Comparison of ENCODE assay signal across 8 cellular contexts in the genomic region with DNA sequence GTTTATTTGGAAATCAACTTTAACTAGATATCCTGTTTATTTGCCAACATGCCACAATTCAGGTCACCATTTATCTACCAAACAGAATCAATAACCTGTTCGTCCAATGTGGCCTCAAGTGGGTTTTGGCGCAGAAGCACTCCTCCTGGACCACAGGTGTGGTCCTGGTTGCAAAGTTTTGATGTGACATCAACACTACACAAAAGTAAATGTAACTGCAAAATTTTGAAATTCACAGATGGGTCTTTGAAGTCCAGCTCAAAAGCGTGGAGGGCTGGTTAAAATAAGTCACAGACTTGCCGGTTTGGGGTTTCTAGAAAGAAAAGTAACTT. TPM values are rescaled to one million over a fixed set of nuclear protein-coding genes. Genes with fewer than 3 reads are reported as not detected.
DNase-seq lines count a peak whose midpoint lies in the region; ATAC-seq and TF ChIP-seq lines count a peak whose summit lies in the region.

No MANE protein-coding gene starts in this region.

- ATAC-seq in HG03025 (IDR thresholded peaks at IDR 0.05; ENCODE audit: low FRiP score, unreplicated experiment) (peak; percentile 0), GM18868 (IDR thresholded peaks at IDR 0.05; ENCODE audit: unreplicated experiment) (no peak), HG03039 (IDR thresholded peaks at IDR 0.05; ENCODE audit: unreplicated experiment) (no peak)
- ATAC-seq in naive thymus-derived CD8-positive, alpha-beta T cell, result no peak

- no peaks in the 10 kb centered on the region for H3K79me2 ChIP-seq in Karpas-422 (ENCODE audit: low read length)

- no peaks in the 10 kb centered on the region; the same call in 1 of the 2 replicates for H3K9me3 ChIP-seq in Karpas-422 (ENCODE audit: low read length)

- H3K9me3 Mint-ChIP-seq in CD14-positive monocyte, result no peaks in the 10 kb centered on the region
- H3K9me3 Mint-ChIP-seq in naive thymus-derived CD8-positive, alpha-beta T cell, result no peaks in the 10 kb centered on the region

- peak overlapping the region; percentile 89 to 99 (median 97) for H3K27ac Mint-ChIP-seq in CD14-positive monocyte
- H3K27ac Mint-ChIP-seq in naive thymus-derived CD8-positive, alpha-beta T cell, result peak overlapping the region; percentile 9 to 96 (median 62)

- H3K9me2 ChIP-seq in Karpas-422 (replicated peaks; ENCODE audit: insufficient read depth, low read length), result no peaks in the 10 kb centered on the region

- no peak for TF ChIP-seq CTCF in CD14-positive monocyte (IDR thresholded peaks at IDR 0.05)

- no peaks in the 10 kb centered on the region for H4K20me1 ChIP-seq in Karpas-422 (ENCODE audit: insufficient read depth, low read depth, low read length)

- peaks cover 68% of the 10 kb centered on the region for H3K4me1 Mint-ChIP-seq in CD14-positive monocyte
- peaks cover 10 to 23% (median 15%) of the 10 kb centered on the region in 4 donors for H3K4me1 Mint-ChIP-seq in naive thymus-derived CD8-positive, alpha-beta T cell

- H3K27me3 Mint-ChIP-seq in CD14-positive monocyte (ENCODE audit: low read depth in 3 of 3), result no peaks in the 10 kb centered on the region
- H3K27me3 Mint-ChIP-seq in naive thymus-derived CD8-positive, alpha-beta T cell, result peaks cover 0 to 4% (median 0%) of the 10 kb centered on the region in 5 donors

- intact Hi-C loops in CD14-positive monocyte (cut with micrococcal nuclease), result no loop called here

- no peaks in the 10 kb centered on the region for H3K4me1 ChIP-seq in Karpas-422 (ENCODE audit: low read length)

- H3K4me2 ChIP-seq in Karpas-422 (ENCODE audit: low read depth, low read length, poor library complexity, severe bottlenecking), result no peak overlapping the region

- H3K4me3 ChIP-seq in Karpas-422 (ENCODE audit: low read length), result no peak overlapping the region

- no peak overlapping the region for H2AFZ ChIP-seq in Karpas-422 (ENCODE audit: low read length)

- H3K36me3 Mint-ChIP-seq in CD14-positive monocyte, result peaks cover 6 to 10% of the 10 kb centered on the region in 2 donors
- H3K36me3 Mint-ChIP-seq in naive thymus-derived CD8-positive, alpha-beta T cell, result no peaks in the 10 kb centered on the region

- no peaks in the 10 kb centered on the region for H3K36me3 ChIP-seq in Karpas-422 (ENCODE audit: insufficient read depth, low read length)

- H3K4me3 Mint-ChIP-seq in CD14-positive monocyte, result peak overlapping the region; percentile 92 to 94
- peak overlapping the region; percentile 86 to 95 (median 93) for H3K4me3 Mint-ChIP-seq in naive thymus-derived CD8-positive, alpha-beta T cell

- H3K9ac ChIP-seq in Karpas-422 (ENCODE audit: low read length), result no peak overlapping the region

- H3K27ac ChIP-seq in caudate nucleus (ENCODE audit: low read depth, low read length), result peak overlapping the region; percentile 14
- H3K27ac ChIP-seq in Karpas-422 (ENCODE audit: low read length), result no peak overlapping the region

- DNase-seq in CD14-positive monocyte (ENCODE audit: low spot score) (no peak), caudate nucleus (lab: John Stamatoyannopoulos, UW) (no peak), Karpas-422 (no peak), DMS53 treated with DMSO at 0.1 percent for 48 hours (lab: John Stamatoyannopoulos, UW; ENCODE audit: unreplicated experiment) (no peak)
- DNase-seq in naive thymus-derived CD8-positive, alpha-beta T cell, result no peak

- no peaks in the 10 kb centered on the region for H3K27me3 ChIP-seq in Karpas-422 (ENCODE audit: low read length)

- POLR2A ChIA-PET in naive thymus-derived CD8-positive, alpha-beta T cell (lab: Charles Lee), result interaction anchor here (1.4 kb wide), 1 partner anchor 25 kb away, joined by 12 read pairs; the partner anchor contains the start of gene IFIH1

RNA-seq across cellular contexts. Expression of gene GCA, which starts 0.5 kb away (rescaled TPM):
- polyA plus RNA-seq in CD14-positive monocyte, result 100 to 1,000 TPM; 400 to 441 TPM
- 10 to 100 TPM; 17.5 to 20.9 TPM for total RNA-seq in naive thymus-derived CD8-positive, alpha-beta T cell
- polyA plus RNA-seq in naive thymus-derived CD8-positive, alpha-beta T cell, result 10 to 100 TPM; 12.2 to 19.1 (median 16.4) TPM
- total RNA-seq in Karpas-422 (2014; rRNA removed; shearing (Covaris generic); ENCODE audit: low replicate concordance), result 0.11 TPM in 1 of 2 replicates, not detected in the other

RNA-seq across cellular contexts. Expression of gene IFIH1, which starts 25.0 kb away (rescaled TPM):
- polyA plus RNA-seq in CD14-positive monocyte, result 10 to 100 TPM; 11.6 to 17.1 TPM
- total RNA-seq in naive thymus-derived CD8-positive, alpha-beta T cell, result 10 to 100 TPM; 24.3 to 25.5 TPM
- polyA plus RNA-seq in naive thymus-derived CD8-positive, alpha-beta T cell, result 10 to 100 TPM; 10.6 to 15.7 (median 12.6) TPM
- total RNA-seq in Karpas-422 (2014; rRNA removed; shearing (Covaris generic); ENCODE audit: low replicate concordance), result 0.26 and 0.69 TPM in 2 replicates

Comparison
In these comparisons a context has a peak if more than half of its experiments do, and no peak if none do; other contexts are left out.
1. RNA of gene GCA, which starts 0.5 kb away (total RNA-seq): 17.5 to 20.9 TPM in naive thymus-derived CD8-positive, alpha-beta T cell; 0.11 TPM in Karpas-422; every median in the first group is over 10 times any median in the second.
2. RNA of gene IFIH1, which starts 25.0 kb away (total RNA-seq): 24.3 to 25.5 TPM in naive thymus-derived CD8-positive, alpha-beta T cell; 0.26 to 0.69 TPM in Karpas-422; every median in the first group is over 10 times any median in the second.